Comparison of ENCODE assay signal across 3 cellular contexts in the genomic region with DNA sequence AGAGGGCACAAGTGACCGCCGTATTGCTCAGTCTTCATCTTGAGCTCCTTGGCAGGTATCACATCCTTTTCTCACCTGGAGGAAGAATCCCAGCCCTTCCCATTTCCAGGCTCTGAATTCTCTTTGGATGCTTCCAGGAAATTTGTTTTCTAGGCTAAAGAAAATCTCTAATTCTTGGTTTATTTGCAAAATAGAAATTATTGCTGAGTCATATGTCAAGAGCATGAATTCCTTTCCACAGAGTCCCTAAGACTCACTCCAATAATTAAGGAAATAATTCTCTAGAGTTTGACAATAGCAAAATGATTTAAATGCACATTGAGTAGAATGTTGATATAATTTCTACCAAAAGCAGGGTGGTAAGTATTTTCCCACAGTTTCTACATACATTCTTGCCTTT.
TF ChIP-seq lines count a peak whose summit lies in the region.

No MANE protein-coding gene starts in this region.

TF ChIP-seq in A549, 52 proteins besides CTCF, POLR2A, EP300 and RAD21:
- TF ChIP-seq MAFK (IDR thresholded peaks at IDR 0.05; ENCODE audit: partially characterized antibody) (peak; percentile 82), RFX5 (IDR thresholded peaks at IDR 0.05) (no peak), NFE2L2 (conservative IDR thresholded peaks at IDR 0.05; ENCODE audit: low read length) (peak; percentile 81; the same call in 1 of the 2 replicates)

TF ChIP-seq in HCT116, 20 proteins besides CTCF, POLR2A, EP300 and RAD21:
- TF ChIP-seq CEBPB (IDR thresholded peaks at IDR 0.05; ENCODE audit: low read depth) (no peak), JUND (IDR thresholded peaks at IDR 0.05) (no peak), EGR1 (IDR thresholded peaks at IDR 0.05; ENCODE audit: low read depth) (no peak), SRF (IDR thresholded peaks at IDR 0.05; ENCODE audit: low read depth) (no peak), ZFX (IDR thresholded peaks at IDR 0.05) (no peak), CBX3 (IDR thresholded peaks at IDR 0.05; ENCODE audit: low read depth) (no peak), ZNF274 (IDR thresholded peaks at IDR 0.05; ENCODE audit: low read depth, low read length) (no peak), POLR2AphosphoS5 (IDR thresholded peaks at IDR 0.05; ENCODE audit: low read depth, low read length) (no peak), SIN3A (IDR thresholded peaks at IDR 0.05; ENCODE audit: low read depth) (no peak), EZH2 (IDR thresholded peaks at IDR 0.05) (no peak), TCF7L2 (IDR thresholded peaks at IDR 0.05; ENCODE audit: borderline replicate concordance, extremely low read depth, insufficient read depth, insufficient read length) (no peak), SP1 (IDR thresholded peaks at IDR 0.05; ENCODE audit: low read depth) (no peak), EZH2phosphoT487 (IDR thresholded peaks at IDR 0.05; ENCODE audit: borderline replicate concordance) (no peak)
- TF ChIP-seq, protein P1, sequence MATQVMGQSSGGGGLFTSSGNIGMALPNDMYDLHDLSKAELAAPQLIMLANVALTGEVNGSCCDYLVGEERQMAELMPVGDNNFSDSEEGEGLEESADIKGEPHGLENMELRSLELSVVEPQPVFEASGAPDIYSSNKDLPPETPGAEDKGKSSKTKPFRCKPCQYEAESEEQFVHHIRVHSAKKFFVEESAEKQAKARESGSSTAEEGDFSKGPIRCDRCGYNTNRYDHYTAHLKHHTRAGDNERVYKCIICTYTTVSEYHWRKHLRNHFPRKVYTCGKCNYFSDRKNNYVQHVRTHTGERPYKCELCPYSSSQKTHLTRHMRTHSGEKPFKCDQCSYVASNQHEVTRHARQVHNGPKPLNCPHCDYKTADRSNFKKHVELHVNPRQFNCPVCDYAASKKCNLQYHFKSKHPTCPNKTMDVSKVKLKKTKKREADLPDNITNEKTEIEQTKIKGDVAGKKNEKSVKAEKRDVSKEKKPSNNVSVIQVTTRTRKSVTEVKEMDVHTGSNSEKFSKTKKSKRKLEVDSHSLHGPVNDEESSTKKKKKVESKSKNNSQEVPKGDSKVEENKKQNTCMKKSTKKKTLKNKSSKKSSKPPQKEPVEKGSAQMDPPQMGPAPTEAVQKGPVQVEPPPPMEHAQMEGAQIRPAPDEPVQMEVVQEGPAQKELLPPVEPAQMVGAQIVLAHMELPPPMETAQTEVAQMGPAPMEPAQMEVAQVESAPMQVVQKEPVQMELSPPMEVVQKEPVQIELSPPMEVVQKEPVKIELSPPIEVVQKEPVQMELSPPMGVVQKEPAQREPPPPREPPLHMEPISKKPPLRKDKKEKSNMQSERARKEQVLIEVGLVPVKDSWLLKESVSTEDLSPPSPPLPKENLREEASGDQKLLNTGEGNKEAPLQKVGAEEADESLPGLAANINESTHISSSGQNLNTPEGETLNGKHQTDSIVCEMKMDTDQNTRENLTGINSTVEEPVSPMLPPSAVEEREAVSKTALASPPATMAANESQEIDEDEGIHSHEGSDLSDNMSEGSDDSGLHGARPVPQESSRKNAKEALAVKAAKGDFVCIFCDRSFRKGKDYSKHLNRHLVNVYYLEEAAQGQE (IDR thresholded peaks at IDR 0.05; ENCODE audit: low read depth) = no peak
- TF ChIP-seq, protein P2, sequence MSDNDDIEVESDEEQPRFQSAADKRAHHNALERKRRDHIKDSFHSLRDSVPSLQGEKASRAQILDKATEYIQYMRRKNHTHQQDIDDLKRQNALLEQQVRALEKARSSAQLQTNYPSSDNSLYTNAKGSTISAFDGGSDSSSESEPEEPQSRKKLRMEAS (IDR thresholded peaks at IDR 0.05) = no peak
- TF ChIP-seq, protein P3, sequence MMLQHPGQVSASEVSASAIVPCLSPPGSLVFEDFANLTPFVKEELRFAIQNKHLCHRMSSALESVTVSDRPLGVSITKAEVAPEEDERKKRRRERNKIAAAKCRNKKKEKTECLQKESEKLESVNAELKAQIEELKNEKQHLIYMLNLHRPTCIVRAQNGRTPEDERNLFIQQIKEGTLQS (IDR thresholded peaks at IDR 0.05) = no peak
- TF ChIP-seq, protein P4, sequence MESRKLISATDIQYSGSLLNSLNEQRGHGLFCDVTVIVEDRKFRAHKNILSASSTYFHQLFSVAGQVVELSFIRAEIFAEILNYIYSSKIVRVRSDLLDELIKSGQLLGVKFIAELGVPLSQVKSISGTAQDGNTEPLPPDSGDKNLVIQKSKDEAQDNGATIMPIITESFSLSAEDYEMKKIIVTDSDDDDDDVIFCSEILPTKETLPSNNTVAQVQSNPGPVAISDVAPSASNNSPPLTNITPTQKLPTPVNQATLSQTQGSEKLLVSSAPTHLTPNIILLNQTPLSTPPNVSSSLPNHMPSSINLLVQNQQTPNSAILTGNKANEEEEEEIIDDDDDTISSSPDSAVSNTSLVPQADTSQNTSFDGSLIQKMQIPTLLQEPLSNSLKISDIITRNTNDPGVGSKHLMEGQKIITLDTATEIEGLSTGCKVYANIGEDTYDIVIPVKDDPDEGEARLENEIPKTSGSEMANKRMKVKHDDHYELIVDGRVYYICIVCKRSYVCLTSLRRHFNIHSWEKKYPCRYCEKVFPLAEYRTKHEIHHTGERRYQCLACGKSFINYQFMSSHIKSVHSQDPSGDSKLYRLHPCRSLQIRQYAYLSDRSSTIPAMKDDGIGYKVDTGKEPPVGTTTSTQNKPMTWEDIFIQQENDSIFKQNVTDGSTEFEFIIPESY (IDR thresholded peaks at IDR 0.05; ENCODE audit: extremely low read depth, insufficient replicate concordance, low read length) = no peak

TF ChIP-seq in K562, 482 proteins besides CTCF, POLR2A, EP300 and RAD21:
- TF ChIP-seq HDAC8 (tag; IDR thresholded peaks at IDR 0.05) (no peak), ZNF384 (IDR thresholded peaks at IDR 0.05; ENCODE audit: low read depth, low read length) (no peak), ZNF408 (CRISPR knock-in tag; IDR thresholded peaks at IDR 0.05; ENCODE audit: low read depth) (no peak), SLC30A9 (CRISPR knock-in tag; IDR thresholded peaks at IDR 0.05) (no peak), HSF4 (CRISPR knock-in tag; IDR thresholded peaks at IDR 0.05; ENCODE audit: borderline replicate concordance) (no peak), MAFK (IDR thresholded peaks at IDR 0.05; ENCODE audit: low read length) (peak; percentile 25; the same call in 1 of the 2 replicates), ZNF274 (IDR thresholded peaks at IDR 0.05; ENCODE audit: borderline replicate concordance, low read depth, low read length) (no peak), TBL1XR1 (IDR thresholded peaks at IDR 0.05; ENCODE audit: low read length in 2 of 2) (no peak), PHB2 (IDR thresholded peaks at IDR 0.05; ENCODE audit: low read depth) (no peak), ATF1 (CRISPR knock-in tag; IDR thresholded peaks at IDR 0.05) (no peak), ATF1 (tag; IDR thresholded peaks at IDR 0.05) (no peak), ARHGAP35 (IDR thresholded peaks at IDR 0.05; ENCODE audit: partially characterized antibody) (no peak), C11orf30 (IDR thresholded peaks at IDR 0.05; ENCODE audit: low read depth) (peak; percentile 54), ZNF316 (IDR thresholded peaks at IDR 0.05) (peak; percentile 65), COPS2 (conservative IDR thresholded peaks at IDR 0.05) (no peak), SMARCA4 (IDR thresholded peaks at IDR 0.05) (no peak), NFE2L1 (tag; IDR thresholded peaks at IDR 0.05; ENCODE audit: borderline replicate concordance, low read depth) (peak; percentile 53), ESRRA (IDR thresholded peaks at IDR 0.05; ENCODE audit: borderline replicate concordance, low read depth) (no peak), MAFG (tag; conservative IDR thresholded peaks at IDR 0.05) (peak; percentile 76), KAT8 (IDR thresholded peaks at IDR 0.05; ENCODE audit: low read depth) (no peak), HDAC2 (IDR thresholded peaks at IDR 0.05) (no peak), HNRNPLL (IDR thresholded peaks at IDR 0.05; ENCODE audit: low read depth, low read length, poor library complexity, severe bottlenecking) (no peak), MTA3 (IDR thresholded peaks at IDR 0.05; ENCODE audit: borderline replicate concordance) (no peak), POLR3G (IDR thresholded peaks at IDR 0.05; ENCODE audit: extremely low read depth, insufficient read length, insufficient replicate concordance) (no peak), MAFF (IDR thresholded peaks at IDR 0.05; ENCODE audit: low read length) (peak; percentile 66), POLR2B (IDR thresholded peaks at IDR 0.05; ENCODE audit: low read depth, partially characterized antibody) (no peak), KLF16 (IDR thresholded peaks at IDR 0.05) (no peak), CBFA2T2 (conservative IDR thresholded peaks at IDR 0.05) (no peak), TAL1 (IDR thresholded peaks at IDR 0.05) (no peak), TFAM (CRISPR knock-in tag; conservative IDR thresholded peaks at IDR 0.05) (no peak), KDM5B (IDR thresholded peaks at IDR 0.05; ENCODE audit: insufficient replicate concordance, low read depth, low read length) (no peak)
- TF ChIP-seq, protein P5, sequence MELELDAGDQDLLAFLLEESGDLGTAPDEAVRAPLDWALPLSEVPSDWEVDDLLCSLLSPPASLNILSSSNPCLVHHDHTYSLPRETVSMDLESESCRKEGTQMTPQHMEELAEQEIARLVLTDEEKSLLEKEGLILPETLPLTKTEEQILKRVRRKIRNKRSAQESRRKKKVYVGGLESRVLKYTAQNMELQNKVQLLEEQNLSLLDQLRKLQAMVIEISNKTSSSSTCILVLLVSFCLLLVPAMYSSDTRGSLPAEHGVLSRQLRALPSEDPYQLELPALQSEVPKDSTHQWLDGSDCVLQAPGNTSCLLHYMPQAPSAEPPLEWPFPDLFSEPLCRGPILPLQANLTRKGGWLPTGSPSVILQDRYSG (tag; conservative IDR thresholded peaks at IDR 0.05; ENCODE audit: low read depth) = no peak
